In genomic region chr7:70316745-70317144, GRCh38 we compare ENCODE assay signal across 1 cellular context.
TF ChIP-seq lines count a peak whose summit lies in the region.

No MANE protein-coding gene starts in this region.

TF ChIP-seq in HepG2, 621 proteins besides CTCF, POLR2A, EP300 and RAD21 (continued from another document):
- TF ChIP-seq, protein P1, sequence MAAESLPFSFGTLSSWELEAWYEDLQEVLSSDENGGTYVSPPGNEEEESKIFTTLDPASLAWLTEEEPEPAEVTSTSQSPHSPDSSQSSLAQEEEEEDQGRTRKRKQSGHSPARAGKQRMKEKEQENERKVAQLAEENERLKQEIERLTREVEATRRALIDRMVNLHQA (CRISPR knock-in tag; IDR thresholded peaks at IDR 0.05), result no peak
- no peak for TF ChIP-seq NFIB (CRISPR knock-in tag; IDR thresholded peaks at IDR 0.05; ENCODE audit: borderline replicate concordance)
- TF ChIP-seq ZFX (CRISPR knock-in tag; IDR thresholded peaks at IDR 0.05; ENCODE audit: low read depth), result no peak
- TF ChIP-seq ZNF670 (CRISPR knock-in tag; IDR thresholded peaks at IDR 0.05; ENCODE audit: borderline replicate concordance), result no peak
- TF ChIP-seq ZNF557 (CRISPR knock-in tag; IDR thresholded peaks at IDR 0.05), result no peak
- TF ChIP-seq ZBTB7B (CRISPR knock-in tag; IDR thresholded peaks at IDR 0.05), result no peak
